In the genomic region with DNA sequence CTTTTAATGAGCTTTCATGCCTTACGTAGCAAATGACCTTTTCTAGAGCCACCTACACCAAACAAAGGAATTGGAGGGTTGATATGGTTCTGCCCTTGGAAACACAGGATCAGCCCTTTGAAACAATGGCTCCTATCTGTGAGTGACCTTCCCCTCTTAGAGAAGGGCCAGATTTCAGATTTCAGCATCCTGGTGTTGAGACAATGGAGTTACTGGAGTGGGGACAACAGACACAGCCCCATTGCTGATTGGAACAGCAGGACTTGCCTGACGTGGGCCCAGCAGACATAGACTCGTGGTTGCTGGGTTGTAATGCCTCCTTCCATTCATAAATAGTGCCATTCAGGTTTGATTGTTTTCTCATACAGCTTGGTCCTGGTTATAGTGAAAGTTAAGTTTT, we compare ENCODE assay signal across 10 cellular contexts.
A peak's percentile ranks its signal among the peaks of the same experiment; 100 is the strongest.
DNase-seq lines count a peak whose midpoint lies in the region; ATAC-seq and TF ChIP-seq lines count a peak whose summit lies in the region.
"Had no signal": no experiment of that assay in that cellular context is flagged by ENCODE, and none has a peak within 500 bp of the region (broad histone marks: within the 10 kb centered on the region; RNA-seq: fewer than 3 reads in every experiment).

No MANE protein-coding gene starts in this region.

- H3K36me3 Mint-ChIP-seq in nephron (ENCODE audit: low read depth), result no peaks in the 10 kb centered on the region

- H3K27ac ChIP-seq in heart left ventricle, result peak overlapping the region in 8 of 12 donors; percentile 23 to 70 (median 52)
- H3K27ac ChIP-seq in hepatocyte, result peak overlapping the region; percentile 86
- peak overlapping the region; percentile 33 to 70 for H3K27ac ChIP-seq in aorta (ENCODE audit: low read depth in 1 of 2, low read length in 2 of 2)
- no peak overlapping the region for H3K27ac ChIP-seq in WERI-Rb-1

- H3K9me3 ChIP-seq in heart left ventricle (no peaks in the 10 kb centered on the region), hepatocyte (ENCODE audit: low read depth) (no peaks in the 10 kb centered on the region), aorta (ENCODE audit: control insufficient read depth, low read length) (no peaks in the 10 kb centered on the region), WERI-Rb-1 (ENCODE audit: severe bottlenecking) (no peaks in the 10 kb centered on the region)

- no peak for TF ChIP-seq POLR2A in heart left ventricle (IDR thresholded peaks at IDR 0.05)

- H3K27me3 Mint-ChIP-seq in nephron (ENCODE audit: low read depth), result peaks cover 4% of the 10 kb centered on the region

- H2AFZ ChIP-seq in hepatocyte, result no peak overlapping the region

- H3K4me1 ChIP-seq in heart left ventricle (peaks cover 0 to 38% (median 24%) of the 10 kb centered on the region in 12 donors), hepatocyte (ENCODE audit: insufficient read depth) (peaks cover 31% of the 10 kb centered on the region), aorta (ENCODE audit: control insufficient read depth in 1 of 2, insufficient read depth in 2 of 2, low read length in 2 of 2) (peaks cover 0 to 4% of the 10 kb centered on the region in 2 donors)

- H3K4me2 ChIP-seq in hepatocyte, result peak overlapping the region; percentile 56

- no peaks in the 10 kb centered on the region for H4K20me1 ChIP-seq in hepatocyte (ENCODE audit: insufficient read depth, poor library complexity, severe bottlenecking)

- H3K9me3 Mint-ChIP-seq in nephron, result no peaks in the 10 kb centered on the region
- H3K9me3 Mint-ChIP-seq: activated T-cell treated with anti-CD3 and anti-CD28 coated beads, Interleukin-2, amount 50 U/mL, for 4 hours had no signal

- TF ChIP-seq CTCF in heart left ventricle (IDR thresholded peaks at IDR 0.05), result no peak
- no peak for TF ChIP-seq CTCF in hepatocyte (IDR thresholded peaks at IDR 0.05; ENCODE audit: poor library complexity)
- no peak for TF ChIP-seq CTCF in nephron (IDR thresholded peaks at IDR 0.05; ENCODE audit: unreplicated experiment in 3 of 3)
- TF ChIP-seq CTCF in WERI-Rb-1 (IDR thresholded peaks at IDR 0.05; ENCODE audit: low read depth, low read length), result no peak

- H3K4me3 ChIP-seq in heart left ventricle, result no peak overlapping the region
- H3K4me3 ChIP-seq in hepatocyte, result no peak overlapping the region
- H3K4me3 ChIP-seq in aorta (ENCODE audit: low read length in 2 of 2), result no peak overlapping the region
- no peak overlapping the region for H3K4me3 ChIP-seq in WERI-Rb-1 (ENCODE audit: low read depth, low read length)
- H3K4me3 ChIP-seq: skin epidermis had no signal

- ATAC-seq in heart left ventricle, result peak in 3 of 4 donors; percentile 50 to 86 (median 77)
- ATAC-seq in aorta (ENCODE audit: low FRiP score), result peak; percentile 45
- ATAC-seq: activated T-cell treated with anti-CD3 and anti-CD28 coated beads, Interleukin-2, amount 50 U/mL, for 4 hours had no signal

- no peaks in the 10 kb centered on the region for H3K79me2 ChIP-seq in hepatocyte

- H3K36me3 ChIP-seq in heart left ventricle (no peaks in the 10 kb centered on the region), hepatocyte (replicated peaks; ENCODE audit: insufficient read depth, low read depth) (no peaks in the 10 kb centered on the region), aorta (ENCODE audit: control insufficient read depth in 1 of 2, insufficient read depth in 2 of 2, low read length in 1 of 2) (no peaks in the 10 kb centered on the region), WERI-Rb-1 (no peaks in the 10 kb centered on the region)

- H3K4me1 Mint-ChIP-seq in nephron, result peaks cover 42% of the 10 kb centered on the region

- DNase-seq in heart left ventricle (peak in 1 of 5 donors; percentile 24), cardiac septum (ENCODE audit: low spot score) (no peak), hepatocyte (ENCODE audit: low spot score) (no peak), aorta (no peak), C1 segment of cervical spinal cord (lab: John Stamatoyannopoulos, UW) (no peak), WERI-Rb-1 (no peak), NCI-H1436 (lab: John Stamatoyannopoulos, UW) (no peak)
- DNase-seq: activated T-cell treated with anti-CD3 and anti-CD28 coated beads, Interleukin-2, amount 50 U/mL, for 4 hours had no signal

- no peak overlapping the region for H3K4me3 Mint-ChIP-seq in nephron
- H3K4me3 Mint-ChIP-seq: activated T-cell treated with anti-CD3 and anti-CD28 coated beads, Interleukin-2, amount 50 U/mL, for 4 hours had no signal

- H3K9me2 ChIP-seq in hepatocyte (replicated peaks; ENCODE audit: insufficient read depth), result no peaks in the 10 kb centered on the region

- WGBS in heart left ventricle, 4 donors, result 51 to 67% (median 60%) methylated on average over 3 of the region's 3 CpGs
- 47% methylated on average over 3 of the region's 3 CpGs for WGBS in hepatocyte (ENCODE audit: low lambda C conversion rate, missing lambda C conversion rate)
- 64 to 70% methylated on average over 3 of the region's 3 CpGs for WGBS in aorta, 2 donors

- intact Hi-C loops in heart left ventricle (cut with DNase I) (loop anchor here in 2 of 10 donors (5.0 to 10.0 kb wide), 2 partner anchors 82 to 94 kb away; partner anchors contain the start of gene GALNT10 (in 1 of the 2)), cardiac septum (cut with DNase I) (no loop called here), aorta (cut with DNase I) (loop anchor here (5.0 to 10.0 kb wide), 5 partner anchors 71 to 94 kb away; partner anchors contain the start of gene GALNT10 (in 2 of the 2))

- H3K27me3 ChIP-seq in heart left ventricle (no peaks in the 10 kb centered on the region), hepatocyte (no peaks in the 10 kb centered on the region), aorta (ENCODE audit: control insufficient read depth in 1 of 2, insufficient read depth in 2 of 2, low read length in 1 of 2) (no peaks in the 10 kb centered on the region), WERI-Rb-1 (ENCODE audit: insufficient read depth, low read depth, severe bottlenecking) (no peaks in the 10 kb centered on the region)

- peak overlapping the region; percentile 68 to 90 (median 81) for H3K27ac Mint-ChIP-seq in nephron
